In genomic region chr2:72092099-72092498, GRCh38 we compare ENCODE assay signal across 21 cellular contexts. TPM values are rescaled to one million over a fixed set of nuclear protein-coding genes. Genes with fewer than 3 reads are reported as not detected.
"Had no signal": no experiment of that assay in that cellular context is flagged by ENCODE, and none has a peak within 500 bp of the region (broad histone marks: within the 10 kb centered on the region; RNA-seq: fewer than 3 reads in every experiment).

No MANE protein-coding gene starts in this region.

- H3K4me3 ChIP-seq: adrenal gland, sigmoid colon, SK-N-MC, spleen, thoracic aorta had no signal

- ATAC-seq: left ventricle myocardium superior; natural killer cell treated with Interleukin-12 subunit alpha and Interleukin-12 subunit beta and Interleukin-15 and Interleukin-18, amount 100 ng/mL, for 72 hours; stimulated activated memory B cell treated with anti-CD40 and anti-IgM and Interleukin-4, amounts not matched to agents 10 μg/mL and 1 μg/mL and 100 μg/mL, for 72 hours had no signal

- H3K9me3 ChIP-seq: adrenal gland, neutrophil, sigmoid colon, spleen, thoracic aorta had no signal

- H3K27ac ChIP-seq: adrenal gland, neutrophil, parathyroid adenoma, sigmoid colon, SK-N-MC, spleen, thoracic aorta had no signal

- H3K36me3 Mint-ChIP-seq: activated naive CD4-positive, alpha-beta T cell treated with anti-CD3 and anti-CD28 coated beads, Interleukin-2, amount 50 U/mL, for 24 hours; natural killer cell treated with Interleukin-12 subunit alpha and Interleukin-12 subunit beta and Interleukin-15 and Interleukin-18, amount 100 ng/mL, for 72 hours; stimulated activated memory B cell treated with anti-CD40 and anti-IgM and Interleukin-4, amounts not matched to agents 10 μg/mL and 1 μg/mL and 100 μg/mL, for 72 hours had no signal

- H3K4me1 ChIP-seq: adrenal gland, parathyroid adenoma, sigmoid colon, spleen had no signal

- H3K27me3 Mint-ChIP-seq: natural killer cell treated with Interleukin-12 subunit alpha and Interleukin-12 subunit beta and Interleukin-15 and Interleukin-18, amount 100 ng/mL, for 72 hours had no signal

- H3K4me1 Mint-ChIP-seq: activated naive CD4-positive, alpha-beta T cell treated with anti-CD3 and anti-CD28 coated beads, Interleukin-2, amount 50 U/mL, for 24 hours; stimulated activated memory B cell treated with anti-CD40 and anti-IgM and Interleukin-4, amounts not matched to agents 10 μg/mL and 1 μg/mL and 100 μg/mL, for 72 hours had no signal

- DNase-seq: activated CD4-positive, alpha-beta T cell treated with anti-CD3 and anti-CD28 coated beads, Interleukin-2, amount 50 U/mL, for 1 hour; activated CD4-positive, CD25-positive, alpha-beta regulatory T cell; activated gamma-delta T cell; adrenal gland; hypothalamus; kidney glomerular epithelial cell; left ventricle myocardium superior; mesenchymal stem cell; sigmoid colon; spleen; stimulated activated CD4-positive, alpha-beta T cell treated with anti-CD3 and anti-CD28 coated beads, Interleukin-4, amount 100 ng/mL, for 4 hours; T-helper 9 cell had no signal

- H3K27ac Mint-ChIP-seq: activated naive CD4-positive, alpha-beta T cell treated with anti-CD3 and anti-CD28 coated beads, Interleukin-2, amount 50 U/mL, for 24 hours; natural killer cell treated with Interleukin-12 subunit alpha and Interleukin-12 subunit beta and Interleukin-15 and Interleukin-18, amount 100 ng/mL, for 72 hours; stimulated activated memory B cell treated with anti-CD40 and anti-IgM and Interleukin-4, amounts not matched to agents 10 μg/mL and 1 μg/mL and 100 μg/mL, for 72 hours had no signal

- H3K36me3 ChIP-seq: adrenal gland, neutrophil, sigmoid colon, spleen, thoracic aorta had no signal

- H3K27me3 ChIP-seq: adrenal gland, neutrophil, sigmoid colon had no signal

- H3K4me3 Mint-ChIP-seq: activated naive CD4-positive, alpha-beta T cell treated with anti-CD3 and anti-CD28 coated beads, Interleukin-2, amount 50 U/mL, for 24 hours; natural killer cell treated with Interleukin-12 subunit alpha and Interleukin-12 subunit beta and Interleukin-15 and Interleukin-18, amount 100 ng/mL, for 72 hours; stimulated activated memory B cell treated with anti-CD40 and anti-IgM and Interleukin-4, amounts not matched to agents 10 μg/mL and 1 μg/mL and 100 μg/mL, for 72 hours had no signal

- H3K79me2 ChIP-seq: parathyroid adenoma had no signal

- H2AFZ ChIP-seq: parathyroid adenoma had no signal

- H3K9me3 Mint-ChIP-seq: activated naive CD4-positive, alpha-beta T cell treated with anti-CD3 and anti-CD28 coated beads, Interleukin-2, amount 50 U/mL, for 24 hours; natural killer cell treated with Interleukin-12 subunit alpha and Interleukin-12 subunit beta and Interleukin-15 and Interleukin-18, amount 100 ng/mL, for 72 hours had no signal

RNA-seq across cellular contexts. Expression of gene CYP26B1, which starts 55.6 kb away (rescaled TPM):
- total RNA-seq: activated CD8-positive, alpha-beta memory T cell treated with anti-CD3 and anti-CD28 coated beads for 36 hours; dermis microvascular lymphatic vessel endothelial cell; natural killer cell treated with Interleukin-12 subunit alpha and Interleukin-12 subunit beta and Interleukin-15 and Interleukin-18, amount 100 ng/mL, for 72 hours had no signal
